In genomic region chr1:178134061-178134460, GRCh38 we compare ENCODE assay signal across 10 cellular contexts. TPM values are rescaled to one million over a fixed set of nuclear protein-coding genes. Genes with fewer than 3 reads are reported as not detected.
DNase-seq lines count a peak whose midpoint lies in the region; ATAC-seq and TF ChIP-seq lines count a peak whose summit lies in the region.
"Had no signal": no experiment of that assay in that cellular context is flagged by ENCODE, and none has a peak within 500 bp of the region (broad histone marks: within the 10 kb centered on the region; RNA-seq: fewer than 3 reads in every experiment).

No MANE protein-coding gene starts in this region.

- peak overlapping the region; percentile 33 for H3K4me2 ChIP-seq in OCI-LY3 (ENCODE audit: low read length)

- H3K36me3 ChIP-seq in OCI-LY3 (replicated peaks; ENCODE audit: low read depth, low read length) (no peaks in the 10 kb centered on the region), mucosa of descending colon (ENCODE audit: low read depth) (no peaks in the 10 kb centered on the region)

- DNase-seq in EL (peak; percentile 80), epithelial cell of prostate (ENCODE audit: low read depth, low spot score) (peak; percentile 50), mucosa of descending colon (peak in 1 of 3 donors; percentile 10), HPDE6-E6E7 (ENCODE audit: extremely low spot score) (no peak), NCI-H2107 treated with DMSO at 0.1 percent for 48 hours (lab: John Stamatoyannopoulos, UW; ENCODE audit: unreplicated experiment) (no peak), GOT3 (lab: John Stamatoyannopoulos, UW) (no peak)
- DNase-seq: NCI-H82 had no signal

- no peaks in the 10 kb centered on the region for H3K27me3 ChIP-seq in OCI-LY3 (ENCODE audit: low read depth, low read length)

- intact Hi-C loops in mucosa of descending colon (cut with DNase I, micrococcal nuclease) = no loop called here

- no peak overlapping the region for H3K9ac ChIP-seq in OCI-LY3 (ENCODE audit: low read length)

- H4K20me1 ChIP-seq in OCI-LY3 (ENCODE audit: insufficient read depth, low read length) = no peaks in the 10 kb centered on the region

- H3K4me3 ChIP-seq in OCI-LY3 (ENCODE audit: low read length) (no peak overlapping the region), mucosa of descending colon (no peak overlapping the region)

- H3K79me2 ChIP-seq in OCI-LY3 (ENCODE audit: low read length) = no peaks in the 10 kb centered on the region

- H3K27ac ChIP-seq in OCI-LY3 (ENCODE audit: low read length) (no peak overlapping the region), epithelial cell of prostate (peak overlapping the region; percentile 32)

- H3K9me3 ChIP-seq in OCI-LY3 (ENCODE audit: insufficient read depth, low read length) = no peaks in the 10 kb centered on the region
- no peaks in the 10 kb centered on the region for H3K9me3 ChIP-seq in mucosa of descending colon

- peaks cover 33% of the 10 kb centered on the region for H3K4me1 ChIP-seq in OCI-LY3 (ENCODE audit: low read length)
- H3K4me1 ChIP-seq in mucosa of descending colon (ENCODE audit: low read depth) = no peaks in the 10 kb centered on the region

- H2AFZ ChIP-seq in OCI-LY3 (ENCODE audit: low read depth, low read length) = no peak overlapping the region

- TF ChIP-seq CTCF in OCI-LY3 (IDR thresholded peaks at IDR 0.05; ENCODE audit: low read depth, low read length) (no peak), mucosa of descending colon (IDR thresholded peaks at IDR 0.05) (no peak)

- ATAC-seq in mucosa of descending colon (peak; percentile 36), GM18517 (IDR thresholded peaks at IDR 0.05; ENCODE audit: unreplicated experiment) (no peak)

RNA-seq across cellular contexts. Expression of gene RASAL2, which starts 40.2 kb away (rescaled TPM):
- total RNA-seq in mucosa of descending colon = 10 to 100 TPM; 13.0 to 17.5 (median 14.2) TPM
- total RNA-seq: activated CD8-positive, alpha-beta memory T cell treated with anti-CD3 and anti-CD28 coated beads for 36 hours had no signal

Comparison
In these comparisons a context has a peak if more than half of its experiments do, and no peak if none do; other contexts are left out.
1. DNase-seq: peak in EL (single experiment) and epithelial cell of prostate (single experiment); none in HPDE6-E6E7 (single experiment), NCI-H2107 treated with DMSO at 0.1 percent for 48 hours (single experiment) and GOT3 (single experiment).